1 cellular context compared by ENCODE assay signal in genomic region chr2:36597532-36598377, GRCh38.
TF ChIP-seq lines count a peak whose summit lies in the region.

Gene FEZ2, minus strand, starts transcription at chr2:36598168. Its CDS starts 26 bp downstream, at chr2:36598142.

TF ChIP-seq in HepG2, 621 proteins besides CTCF, POLR2A, EP300 and RAD21 (continued from another document and continues in another):
- no peak for TF ChIP-seq ZBTB10 (CRISPR knock-in tag; IDR thresholded peaks at IDR 0.05; ENCODE audit: borderline replicate concordance)
- TF ChIP-seq ZNF513 (CRISPR knock-in tag; conservative IDR thresholded peaks at IDR 0.05) = 0 out of 2 replicates have a peak, but pooled peaks have one; percentile 40
- TF ChIP-seq EED (CRISPR knock-in tag; IDR thresholded peaks at IDR 0.05) = peak; percentile 85
- TF ChIP-seq ZFP41 (CRISPR knock-in tag; IDR thresholded peaks at IDR 0.05; ENCODE audit: borderline replicate concordance) = no peak
- peak; percentile 44; the same call in 1 of the 2 replicates for TF ChIP-seq GABPA (IDR thresholded peaks at IDR 0.05; ENCODE audit: low read depth, low read length)
- TF ChIP-seq GABPA (CRISPR knock-in tag; IDR thresholded peaks at IDR 0.05; ENCODE audit: low read depth) = peak; percentile 17; the same call in 1 of the 2 replicates
- peak; percentile 92; the same call in 1 of the 2 replicates for TF ChIP-seq ZNF619 (CRISPR knock-in tag; IDR thresholded peaks at IDR 0.05)
- TF ChIP-seq SAP130 (CRISPR knock-in tag; IDR thresholded peaks at IDR 0.05; ENCODE audit: low read depth) = peak; percentile 83
- TF ChIP-seq FOSL1 (CRISPR knock-in tag; IDR thresholded peaks at IDR 0.05; ENCODE audit: borderline replicate concordance) = no peak
- TF ChIP-seq ZNF12 (CRISPR knock-in tag; IDR thresholded peaks at IDR 0.05) = no peak
- TF ChIP-seq IKZF4 (CRISPR knock-in tag; IDR thresholded peaks at IDR 0.05; ENCODE audit: borderline replicate concordance, low read depth, not compliant biosample characterization) = peak; percentile 43
- peak; percentile 57; the same call in 1 of the 2 replicates for TF ChIP-seq ZNF451 (CRISPR knock-in tag; IDR thresholded peaks at IDR 0.05)
- TF ChIP-seq MTA1 (CRISPR knock-in tag; IDR thresholded peaks at IDR 0.05; ENCODE audit: borderline replicate concordance) = 0 out of 2 replicates have a peak, but pooled peaks have one; percentile 60
- TF ChIP-seq ZNF598 (CRISPR knock-in tag; IDR thresholded peaks at IDR 0.05; ENCODE audit: borderline replicate concordance) = peak; percentile 86; the same call in 1 of the 2 replicates
- peak; percentile 62; the same call in 1 of the 2 replicates for TF ChIP-seq ARNT2 (CRISPR knock-in tag; IDR thresholded peaks at IDR 0.05; ENCODE audit: low read depth)
- TF ChIP-seq ELF1 (CRISPR knock-in tag; IDR thresholded peaks at IDR 0.05) = peak; percentile 54; the same call in 1 of the 2 replicates
- 0 out of 2 replicates have a peak, but pooled peaks have one; percentile 5 for TF ChIP-seq ZNF329 (CRISPR knock-in tag; IDR thresholded peaks at IDR 0.05; ENCODE audit: low read depth)
- TF ChIP-seq ZNF512B (CRISPR knock-in tag; IDR thresholded peaks at IDR 0.05; ENCODE audit: borderline replicate concordance) = no peak
- TF ChIP-seq ZBTB34 (CRISPR knock-in tag; IDR thresholded peaks at IDR 0.05) = no peak
- no peak for TF ChIP-seq PRDM4 (CRISPR knock-in tag; IDR thresholded peaks at IDR 0.05; ENCODE audit: borderline replicate concordance)
- peak; percentile 31; the same call in 1 of the 2 replicates for TF ChIP-seq GATAD2A (CRISPR knock-in tag; IDR thresholded peaks at IDR 0.05)
- peak; percentile 67; the same call in 1 of the 2 replicates for TF ChIP-seq ZNF788 (CRISPR knock-in tag; IDR thresholded peaks at IDR 0.05; ENCODE audit: borderline replicate concordance)
- TF ChIP-seq HOXA5 (CRISPR knock-in tag; IDR thresholded peaks at IDR 0.05) = no peak; the same call in 1 of the 2 replicates
- TF ChIP-seq MBNL3 (CRISPR knock-in tag; conservative IDR thresholded peaks at IDR 0.05) = no peak
- TF ChIP-seq ZNF740 (CRISPR knock-in tag; IDR thresholded peaks at IDR 0.05) = no peak
- no peak for TF ChIP-seq ZNF383 (CRISPR knock-in tag; IDR thresholded peaks at IDR 0.05; ENCODE audit: borderline replicate concordance)
- no peak for TF ChIP-seq U2AF1 (optimal IDR thresholded peaks at IDR 0.05; ENCODE audit: low read depth, low read length)
- TF ChIP-seq ZNF577 (CRISPR knock-in tag; IDR thresholded peaks at IDR 0.05; ENCODE audit: borderline replicate concordance, low read depth) = no peak
- TF ChIP-seq SIN3A (IDR thresholded peaks at IDR 0.05; ENCODE audit: borderline replicate concordance, low read depth, low read length) = peak; percentile 30; the same call in 1 of the 2 replicates
- peak; percentile 60; the same call in 1 of the 2 replicates for TF ChIP-seq ZNF777 (CRISPR knock-in tag; IDR thresholded peaks at IDR 0.05)
- peak; percentile 86 for TF ChIP-seq ZNF607 (CRISPR knock-in tag; IDR thresholded peaks at IDR 0.05; ENCODE audit: borderline replicate concordance)
- TF ChIP-seq NFKB2 (CRISPR knock-in tag; IDR thresholded peaks at IDR 0.05; ENCODE audit: borderline replicate concordance) = no peak; the same call in 1 of the 2 replicates
- TF ChIP-seq GFI1 (CRISPR knock-in tag; IDR thresholded peaks at IDR 0.05; ENCODE audit: borderline replicate concordance) = no peak; the same call in 1 of the 2 replicates
- TF ChIP-seq ESRRA (CRISPR knock-in tag; IDR thresholded peaks at IDR 0.05; ENCODE audit: low read depth) = no peak
- TF ChIP-seq ZSCAN29 (CRISPR knock-in tag; conservative IDR thresholded peaks at IDR 0.05) = 0 out of 2 replicates have a peak, but pooled peaks have one; percentile 69
- no peak; the same call in 1 of the 2 replicates for TF ChIP-seq NFYC (CRISPR knock-in tag; IDR thresholded peaks at IDR 0.05)
- peak; percentile 40; the same call in 1 of the 2 replicates for TF ChIP-seq ZNF230 (CRISPR knock-in tag; IDR thresholded peaks at IDR 0.05)
- no peak for TF ChIP-seq HDAC6 (IDR thresholded peaks at IDR 0.05; ENCODE audit: low read depth, low read length)
- no peak for TF ChIP-seq CEBPB (IDR thresholded peaks at IDR 0.05; ENCODE audit: borderline replicate concordance, low read depth, low read length)
- no peak; the same call in 1 of the 2 replicates for TF ChIP-seq ZNF232 (CRISPR knock-in tag; IDR thresholded peaks at IDR 0.05; ENCODE audit: borderline replicate concordance)
- TF ChIP-seq FOXC1 (CRISPR knock-in tag; IDR thresholded peaks at IDR 0.05; ENCODE audit: borderline replicate concordance) = no peak
- no peak for TF ChIP-seq ATM (IDR thresholded peaks at IDR 0.05; ENCODE audit: borderline replicate concordance)
- TF ChIP-seq JDP2 (CRISPR knock-in tag; IDR thresholded peaks at IDR 0.05; ENCODE audit: borderline replicate concordance) = no peak
- peak; percentile 32; the same call in 1 of the 2 replicates for TF ChIP-seq THAP11 (CRISPR knock-in tag; IDR thresholded peaks at IDR 0.05)
- no peak for TF ChIP-seq ZNF282 (IDR thresholded peaks at IDR 0.05; ENCODE audit: partially characterized antibody)
- no peak for TF ChIP-seq FOXK2 (IDR thresholded peaks at IDR 0.05)
- TF ChIP-seq REL (CRISPR knock-in tag; conservative IDR thresholded peaks at IDR 0.05) = no peak
- TF ChIP-seq PHB2 (IDR thresholded peaks at IDR 0.05; ENCODE audit: partially characterized antibody) = no peak
- TF ChIP-seq TAF1 (CRISPR knock-in tag; IDR thresholded peaks at IDR 0.05) = peak; percentile 73
- 0 out of 2 replicates have a peak, but pooled peaks have one; percentile 17 for TF ChIP-seq SMAD9 (CRISPR knock-in tag; IDR thresholded peaks at IDR 0.05)
- no peak for TF ChIP-seq KLF13 (CRISPR knock-in tag; IDR thresholded peaks at IDR 0.05)
